ENCODE assay signal across 12 cellular contexts in the genomic region with DNA sequence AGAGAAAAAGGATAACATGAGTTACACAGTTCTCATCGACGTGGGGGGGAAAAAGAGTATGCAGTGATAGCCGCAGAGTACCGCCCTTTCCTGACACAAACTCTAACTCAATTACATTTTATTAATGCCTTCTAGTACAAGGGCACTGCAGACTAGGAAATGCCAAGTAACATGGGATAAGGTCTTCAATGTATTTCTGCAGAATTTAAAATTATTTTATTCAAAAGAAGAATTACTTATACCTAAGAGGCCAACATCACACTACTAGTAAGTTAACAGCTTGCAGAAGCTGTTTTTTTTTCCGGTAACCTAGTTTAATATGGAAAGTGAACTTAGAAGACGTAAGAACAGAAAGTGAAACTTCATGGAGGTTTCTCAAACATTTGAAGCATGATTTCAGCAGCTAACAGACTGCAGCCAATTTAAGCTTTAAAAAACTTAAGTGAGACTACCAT. TPM values are rescaled to one million over a fixed set of nuclear protein-coding genes. Genes with fewer than 3 reads are reported as not detected.
DNase-seq lines count a peak whose midpoint lies in the region; ATAC-seq and TF ChIP-seq lines count a peak whose summit lies in the region.
"Had no signal": no experiment of that assay in that cellular context is flagged by ENCODE, and none has a peak within 500 bp of the region (broad histone marks: within the 10 kb centered on the region; RNA-seq: fewer than 3 reads in every experiment).

No MANE protein-coding gene starts in this region.

- H3K4me1 Mint-ChIP-seq in activated CD4-positive, alpha-beta T cell treated with anti-CD3 and anti-CD28 coated beads, Interleukin-2, amount 10 ng/mL, durations not matched to agents 24 days and 14 days: peaks cover 43% of the 10 kb centered on the region
- peaks cover 58 to 72% of the 10 kb centered on the region in 2 donors for H3K4me1 Mint-ChIP-seq in immature natural killer cell

- H3K36me3 ChIP-seq in vagina (peaks cover 0 to 58% of the 10 kb centered on the region in 2 donors), MG63 (peaks cover 72% of the 10 kb centered on the region)

- peak overlapping the region; percentile 65 for H3K27ac Mint-ChIP-seq in activated CD4-positive, alpha-beta T cell treated with anti-CD3 and anti-CD28 coated beads, Interleukin-2, amount 10 ng/mL, durations not matched to agents 24 days and 14 days
- peak overlapping the region; percentile 87 to 97 (median 96) for H3K27ac Mint-ChIP-seq in immature natural killer cell

- no peaks in the 10 kb centered on the region for H3K27me3 Mint-ChIP-seq in activated CD4-positive, alpha-beta T cell treated with anti-CD3 and anti-CD28 coated beads, Interleukin-2, amount 10 ng/mL, durations not matched to agents 24 days and 14 days
- H3K27me3 Mint-ChIP-seq in immature natural killer cell (ENCODE audit: low read depth in 3 of 3): peaks cover 15 to 28% (median 17%) of the 10 kb centered on the region in 3 donors

- H3K27me3 ChIP-seq in vagina (no peaks in the 10 kb centered on the region), MG63 (no peaks in the 10 kb centered on the region)

- TF ChIP-seq POLR2A in vagina (IDR thresholded peaks at IDR 0.05): no peak

- ATAC-seq in GM21717 (IDR thresholded peaks at IDR 0.05; ENCODE audit: unreplicated experiment): no peak
- ATAC-seq: Panc1 had no signal

- H3K9me3 Mint-ChIP-seq in activated CD4-positive, alpha-beta T cell treated with anti-CD3 and anti-CD28 coated beads, Interleukin-2, amount 10 ng/mL, durations not matched to agents 24 days and 14 days: no peaks in the 10 kb centered on the region
- no peaks in the 10 kb centered on the region for H3K9me3 Mint-ChIP-seq in immature natural killer cell

- peak; percentile 20 to 41 for DNase-seq in stimulated activated CD4-positive, alpha-beta T cell treated with anti-CD3 and anti-CD28 coated beads, Interleukin-2, amount 100 ng/mL, for 24 hours
- DNase-seq in stimulated activated CD4-positive, alpha-beta T cell treated with anti-CD3 and anti-CD28 coated beads, Interleukin-2, amount 100 ng/mL, for 48 hours: no peak
- DNase-seq in activated CD4-positive, alpha-beta T cell treated with anti-CD3 and anti-CD28 coated beads, Interleukin-2, amount 10 ng/mL, durations not matched to agents 24 days and 14 days: peak; percentile 80
- DNase-seq in immature natural killer cell (peak; percentile 69 to 70 (median 70)), vagina (ENCODE audit: extremely low spot score in 2 of 2) (no peak), MG63 (no peak), COLO829 (ENCODE audit: low spot score) (no peak)
- DNase-seq: DMS79 treated with DMSO at 0.1 percent for 48 hours had no signal

- peaks cover 60% of the 10 kb centered on the region for H3K36me3 Mint-ChIP-seq in activated CD4-positive, alpha-beta T cell treated with anti-CD3 and anti-CD28 coated beads, Interleukin-2, amount 10 ng/mL, durations not matched to agents 24 days and 14 days (ENCODE audit: low read depth)
- H3K36me3 Mint-ChIP-seq in immature natural killer cell: peaks cover 18 to 38% (median 33%) of the 10 kb centered on the region in 3 donors

- H3K4me3 Mint-ChIP-seq in activated CD4-positive, alpha-beta T cell treated with anti-CD3 and anti-CD28 coated beads, Interleukin-2, amount 10 ng/mL, durations not matched to agents 24 days and 14 days: peak overlapping the region; percentile 74
- peak overlapping the region; percentile 84 to 95 (median 90) for H3K4me3 Mint-ChIP-seq in immature natural killer cell

- peak overlapping the region; percentile 16 for H3K27ac ChIP-seq in vagina

- H3K4me1 ChIP-seq in vagina: peaks cover 49% of the 10 kb centered on the region

- no peaks in the 10 kb centered on the region for H3K9me3 ChIP-seq in vagina
- H3K9me3 ChIP-seq in MG63: no peaks in the 10 kb centered on the region

- TF ChIP-seq CTCF in vagina (IDR thresholded peaks at IDR 0.05): no peak

- intact Hi-C loops in activated CD4-positive, alpha-beta T cell treated with anti-CD3 and anti-CD28 coated beads, Interleukin-2, amount 10 ng/mL, durations not matched to agents 24 days and 14 days (cut with micrococcal nuclease): loop anchor here (1.0 to 5.0 kb wide), 4 partner anchors 53 to 1074 kb away; a partner anchor contains a TSS
- intact Hi-C loops in vagina (cut with DNase I): no loop called here

- peak overlapping the region in 1 of 2 donors; percentile 3 for H3K4me3 ChIP-seq in vagina
- no peak overlapping the region for H3K4me3 ChIP-seq in MG63

RNA-seq across cellular contexts. Expression of a gene that starts 3.9 kb away (rescaled TPM):
- total RNA-seq in activated CD4-positive, alpha-beta T cell treated with anti-CD3 and anti-CD28 coated beads, Interleukin-2, amount 10 ng/mL, durations not matched to agents 24 days and 14 days: 45.8 and 46.0 TPM in 2 replicates
- 10 to 100 TPM; 22.9 to 55.9 (median 27.6) TPM for polyA plus RNA-seq in immature natural killer cell
- total RNA-seq in vagina: 44.2 TPM
- 16.5 and 24.2 TPM in 2 replicates for total RNA-seq in MG63 (2014; rRNA removed; shearing (Covaris generic); ENCODE audit: low replicate concordance)

RNA-seq across cellular contexts. Expression of a gene that starts 55.8 kb away (rescaled TPM):
- 33.6 and 34.8 TPM in 2 replicates for total RNA-seq in activated CD4-positive, alpha-beta T cell treated with anti-CD3 and anti-CD28 coated beads, Interleukin-2, amount 10 ng/mL, durations not matched to agents 24 days and 14 days
- 1 to 10 TPM; 1.5 to 6.8 (median 6.5) TPM for polyA plus RNA-seq in immature natural killer cell
- total RNA-seq in vagina: 4.9 TPM
- 7.6 and 9.7 TPM in 2 replicates for total RNA-seq in MG63 (2014; rRNA removed; shearing (Covaris generic); ENCODE audit: low replicate concordance)

RNA-seq across cellular contexts. Expression of a gene that starts 59.1 kb away (rescaled TPM):
- total RNA-seq in activated CD4-positive, alpha-beta T cell treated with anti-CD3 and anti-CD28 coated beads, Interleukin-2, amount 10 ng/mL, durations not matched to agents 24 days and 14 days: not detected in 2 replicates
- not detected for polyA plus RNA-seq in immature natural killer cell
- not detected for total RNA-seq in vagina
- total RNA-seq in MG63 (2014; rRNA removed; shearing (Covaris generic); ENCODE audit: low replicate concordance): not detected in 2 replicates
- total RNA-seq: myocyte, urinary bladder had no signal
- polyA plus RNA-seq: urinary bladder had no signal

Comparison
In these comparisons a context has a peak if more than half of its experiments do, and no peak if none do; other contexts are left out.
1. DNase-seq: peak in stimulated activated CD4-positive, alpha-beta T cell treated with anti-CD3 and anti-CD28 coated beads, Interleukin-2, amount 100 ng/mL, for 24 hours (2 of 2), activated CD4-positive, alpha-beta T cell treated with anti-CD3 and anti-CD28 coated beads, Interleukin-2, amount 10 ng/mL, durations not matched to agents 24 days and 14 days (single experiment) and immature natural killer cell (3 of 3); none in stimulated activated CD4-positive, alpha-beta T cell treated with anti-CD3 and anti-CD28 coated beads, Interleukin-2, amount 100 ng/mL, for 48 hours (0 of 2), vagina (0 of 2), MG63 (single experiment) and COLO829 (single experiment).